In the genomic region with DNA sequence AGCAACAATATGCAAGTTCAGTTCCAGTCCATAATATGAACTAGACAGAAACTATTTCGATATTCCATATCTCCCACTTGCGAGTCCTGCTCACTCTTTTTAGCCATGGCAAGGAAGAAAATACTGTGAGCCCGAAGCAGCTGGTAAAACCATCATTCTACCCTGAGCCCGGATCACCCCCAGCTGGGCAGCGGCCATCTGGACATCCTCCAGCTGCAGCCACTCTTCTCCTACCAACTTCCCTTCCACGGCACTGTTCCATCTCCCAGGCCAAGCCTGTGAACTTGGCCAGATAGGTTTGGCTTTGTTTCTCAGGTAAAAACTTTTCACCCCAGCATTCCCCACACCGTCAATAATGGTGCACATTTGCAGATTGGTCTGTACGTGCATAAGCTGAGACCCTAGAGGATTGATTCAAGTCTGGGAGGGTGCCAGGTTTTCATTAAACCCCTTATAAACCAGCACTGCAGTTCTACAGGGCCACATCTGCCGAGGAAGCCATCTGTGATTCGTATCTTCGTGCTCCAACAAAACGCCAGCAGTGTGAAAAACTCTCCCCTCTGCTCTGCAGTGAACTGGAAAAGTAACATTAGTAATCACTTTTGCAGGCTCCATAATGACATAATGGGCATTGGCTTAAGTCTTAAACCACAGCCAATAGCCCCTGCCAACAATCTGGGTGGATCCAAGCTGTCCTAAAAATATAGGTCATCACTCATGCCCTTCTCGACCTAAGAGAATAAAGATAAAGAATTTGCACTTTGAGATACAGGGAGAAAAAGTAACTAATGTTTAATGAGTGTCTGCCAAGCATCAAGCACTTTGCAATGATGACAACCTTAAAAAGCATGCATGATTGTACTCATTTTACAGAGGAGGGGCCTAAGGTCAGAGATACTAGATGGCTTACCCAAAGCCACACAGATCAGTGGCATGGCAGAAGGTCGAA, we compare ENCODE assay signal across 14 cellular contexts.
A peak's percentile ranks its signal among the peaks of the same experiment; 100 is the strongest.
DNase-seq lines count a peak whose midpoint lies in the region; FAIRE-seq and TF ChIP-seq lines count a peak whose summit lies in the region.
"Had no signal": no experiment of that assay in that cellular context is flagged by ENCODE, and none has a peak within 500 bp of the region (broad histone marks: within the 10 kb centered on the region; RNA-seq: fewer than 3 reads in every experiment).

No MANE protein-coding gene starts in this region.

- peaks cover 14% of the 10 kb centered on the region for H3K27me3 Mint-ChIP-seq in astrocyte (ENCODE audit: low read depth, unreplicated experiment)

- H3K4me3 Mint-ChIP-seq in astrocyte (ENCODE audit: unreplicated experiment): no peak overlapping the region
- H3K4me3 Mint-ChIP-seq: T-helper 17 cell had no signal

- TF ChIP-seq POLR2A in GM12892 (IDR thresholded peaks at IDR 0.05; ENCODE audit: low read depth, low read length): no peak

- peak; percentile 26 for FAIRE-seq in astrocyte (lab: Jason Lieb, UNC)
- no peak for FAIRE-seq in GM12892 (lab: Jason Lieb, UNC)
- FAIRE-seq: HepG2 had no signal

- no peak overlapping the region for H3K27ac Mint-ChIP-seq in astrocyte (ENCODE audit: unreplicated experiment)
- H3K27ac Mint-ChIP-seq: T-helper 17 cell had no signal

- no peaks in the 10 kb centered on the region for H3K79me2 ChIP-seq in astrocyte (ENCODE audit: insufficient read depth, low read length)

- no peaks in the 10 kb centered on the region for H3K9me3 Mint-ChIP-seq in astrocyte (ENCODE audit: unreplicated experiment)

- H3K36me3 ChIP-seq in astrocyte (ENCODE audit: insufficient read depth, low read length): no peaks in the 10 kb centered on the region
- H3K36me3 ChIP-seq: upper lobe of right lung had no signal

- peaks cover 18% of the 10 kb centered on the region for H3K4me1 ChIP-seq in astrocyte (ENCODE audit: insufficient read depth, low read length)
- H3K4me1 ChIP-seq: upper lobe of right lung had no signal

- H3K4me3 ChIP-seq in astrocyte (ENCODE audit: insufficient read depth, low read depth, low read length): no peak overlapping the region
- H3K4me3 ChIP-seq: upper lobe of right lung had no signal

- no peak for TF ChIP-seq CTCF in astrocyte (IDR thresholded peaks at IDR 0.05; ENCODE audit: insufficient read depth, low read depth, low read length)

- no peaks in the 10 kb centered on the region for H3K27me3 ChIP-seq in astrocyte (ENCODE audit: insufficient read depth, low read length)
- H3K27me3 ChIP-seq: upper lobe of right lung had no signal

- no peaks in the 10 kb centered on the region for H3K36me3 Mint-ChIP-seq in astrocyte (ENCODE audit: low read depth, unreplicated experiment)

- no peak overlapping the region for H2AFZ ChIP-seq in astrocyte (ENCODE audit: low read depth, low read length)

- H3K4me2 ChIP-seq in astrocyte (ENCODE audit: low read length): peak overlapping the region; percentile 34

- H3K27ac ChIP-seq in astrocyte (ENCODE audit: low read depth, low read length): no peak overlapping the region
- H3K27ac ChIP-seq: epithelial cell of prostate, upper lobe of right lung had no signal

- no peak overlapping the region for H3K9ac ChIP-seq in astrocyte (ENCODE audit: low read length)

- H3K4me1 Mint-ChIP-seq in astrocyte (ENCODE audit: low read depth, unreplicated experiment): peaks cover 16% of the 10 kb centered on the region
- H3K4me1 Mint-ChIP-seq: T-helper 17 cell had no signal

- DNase-seq in D341Med (ENCODE audit: low spot score): peak; percentile 68
- DNase-seq in NCI-H1694 (lab: John Stamatoyannopoulos, UW): peak; percentile 98
- peak; percentile 57 for DNase-seq in astrocyte (ENCODE audit: low read depth)
- peak; percentile 68 for DNase-seq in myocyte (ENCODE audit: low read depth)
- no peak for DNase-seq in GM12892 (ENCODE audit: insufficient read length)
- no peak for DNase-seq in DMS53 (lab: John Stamatoyannopoulos, UW)
- DNase-seq in HuH-7 (ENCODE audit: low spot score): no peak
- DNase-seq in hippocampal formation (lab: John Stamatoyannopoulos, UW): no peak
- DNase-seq: kidney glomerular epithelial cell, NCI-H510A, T-helper 17 cell, upper lobe of right lung had no signal

- H3K9me3 ChIP-seq in astrocyte (ENCODE audit: insufficient read depth, low read depth, low read length): no peaks in the 10 kb centered on the region
- H3K9me3 ChIP-seq: upper lobe of right lung had no signal

- H4K20me1 ChIP-seq in astrocyte (ENCODE audit: insufficient read depth, low read length): no peaks in the 10 kb centered on the region

Comparison
In these comparisons a context has a peak if more than half of its experiments do, and no peak if none do; other contexts are left out.
1. DNase-seq: peak in D341Med (single experiment), NCI-H1694 (single experiment), astrocyte (single experiment) and myocyte (single experiment); none in GM12892 (single experiment), DMS53 (single experiment), HuH-7 (single experiment) and hippocampal formation (0 of 2).